ENCODE assay signal across 9 cellular contexts in genomic region chr10:17737021-17737965, GRCh38. TPM values are rescaled to one million over a fixed set of nuclear protein-coding genes. Genes with fewer than 3 reads are reported as not detected.
A peak's percentile ranks its signal among the peaks of the same experiment; 100 is the strongest.
DNase-seq lines count a peak whose midpoint lies in the region; ATAC-seq, FAIRE-seq and TF ChIP-seq lines count a peak whose summit lies in the region.
"Had no signal": no experiment of that assay in that cellular context is flagged by ENCODE, and none has a peak within 500 bp of the region (broad histone marks: within the 10 kb centered on the region; RNA-seq: fewer than 3 reads in every experiment).

No MANE protein-coding gene starts in this region.

- WGBS in A549 (ENCODE audit: missing lambda C conversion rate) = 45% methylated on average over 12 of the region's 12 CpGs

- peak; percentile 84 for TF ChIP-seq CTCF in A549 (IDR thresholded peaks at IDR 0.05)
- TF ChIP-seq CTCF in GM10266 (IDR thresholded peaks at IDR 0.05; ENCODE audit: control insufficient read depth, insufficient read depth, low read depth, missing control alignments) = peak; percentile 64
- peak; percentile 69 for TF ChIP-seq CTCF in mesothelial cell of epicardium (IDR thresholded peaks at IDR 0.05; ENCODE audit: unreplicated experiment)

- H3K9me3 ChIP-seq in A549 = no peaks in the 10 kb centered on the region

- H3K4me3 Mint-ChIP-seq in mesothelial cell of epicardium = no peak overlapping the region

- CTCF ChIA-PET in A549 (lab: Yijun Ruan, JAX) = interaction anchor here (0.7 to 3.5 kb wide), 24 partner anchors 10 to 496 kb away, joined by 3 to 18 read pairs (median 4); no protein-coding TSS in a partner anchor

- no peak overlapping the region for H3K4me3 ChIP-seq in A549

- no peak overlapping the region for H3K27ac ChIP-seq in A549

- no peaks in the 10 kb centered on the region for H3K4me1 Mint-ChIP-seq in mesothelial cell of epicardium

- ATAC-seq in A549 (peak; percentile 43 to 60; a peak in 3 of 6 replicates), HG03469 (IDR thresholded peaks at IDR 0.05; ENCODE audit: unreplicated experiment) (no peak)

- no peak overlapping the region for H3K27ac Mint-ChIP-seq in mesothelial cell of epicardium

- H3K36me3 Mint-ChIP-seq in mesothelial cell of epicardium = no peaks in the 10 kb centered on the region

- POLR2A ChIA-PET in A549 (lab: Yijun Ruan, JAX) = no interaction called here

- 0 out of 3 replicates have a peak, but pooled peaks cover 3% of the 10 kb centered on the region for H3K4me1 ChIP-seq in A549

- H3K27me3 Mint-ChIP-seq in mesothelial cell of epicardium (ENCODE audit: low read depth) = no peaks in the 10 kb centered on the region

- H3K9me3 Mint-ChIP-seq in mesothelial cell of epicardium = no peaks in the 10 kb centered on the region

- TF ChIP-seq RAD21 in A549 (conservative IDR thresholded peaks at IDR 0.05 in 1 of 2, IDR thresholded peaks at IDR 0.05 in 1 of 2) = peak; percentile 66 to 71

- TF ChIP-seq EP300 in A549 (IDR thresholded peaks at IDR 0.05) = no peak

- H3K4me2 ChIP-seq in A549 = no peak overlapping the region

- peak; percentile 92 for FAIRE-seq in A549 (lab: Jason Lieb, UNC)
- FAIRE-seq: colon had no signal

- no peak for TF ChIP-seq POLR2A in A549 (IDR thresholded peaks at IDR 0.05; ENCODE audit: low read length)

- peak; percentile 30 to 36 for DNase-seq in A549 (ENCODE audit: low read depth in 1 of 2, low spot score in 1 of 2)
- peak; percentile 45 for DNase-seq in GM10266 (ENCODE audit: extremely low spot score)
- peak; percentile 30 for DNase-seq in NCI-H748 treated with DMSO at 0.1 percent for 48 hours (lab: John Stamatoyannopoulos, UW)
- DNase-seq in dermis microvascular lymphatic vessel endothelial cell (ENCODE audit: low read depth in 2 of 2) = peak; percentile 55 to 58
- no peak for DNase-seq in mesothelial cell of epicardium (ENCODE audit: low spot score in 2 of 2, unreplicated experiment in 2 of 2)
- no peak for DNase-seq in DMS79 treated with DMSO at 0.1 percent for 48 hours (lab: John Stamatoyannopoulos, UW)
- DNase-seq in activated CD4-positive, CD25-positive, alpha-beta regulatory T cell treated with anti-CD3 and anti-CD28 coated beads, Interleukin-2, amount 50 U/mL, for 72 hours = no peak

TF ChIP-seq in A549, 52 proteins besides CTCF, POLR2A, EP300 and RAD21:
- no peak for TF ChIP-seq FOSB (CRISPR knock-in tag; IDR thresholded peaks at IDR 0.05)
- peak; percentile 75 for TF ChIP-seq SMC3 (IDR thresholded peaks at IDR 0.05)

RNA-seq across cellular contexts. Expression of gene TMEM236, which starts 14.7 kb away (rescaled TPM):
- polyA plus RNA-seq in A549 (2011; rRNA removed) (0.05 and 0.09 TPM in 2 replicates), A549 (2017; fragmentation: RNase III; extraction: RNeasy Plus Mini Kit Qiagen cat#74134 plus additional on column Dnase treatment) (0.06 to 0.14 TPM (median 0.08 TPM) in 3 replicates)
- polyA plus RNA-seq in A549 (2012; cell fraction: cytosol; rRNA removed) = 0.01 and 0.03 TPM in 2 replicates
- polyA plus RNA-seq in A549 (2012; cell fraction: nucleus; rRNA removed) = 0.02 and 0.04 TPM in 2 replicates
- 0.12 TPM in 1 of 2 replicates, not detected in the other for polyA minus RNA-seq in A549 (2011; rRNA and poly(A)+ RNA removed)
- total RNA-seq in dermis microvascular lymphatic vessel endothelial cell (0.38 and 0.64 TPM in 2 replicates), mesothelial cell of epicardium (0.04 TPM in 1 of 3 replicates, not detected in the others)

Comparison
In these comparisons a context has a peak if more than half of its experiments do, and no peak if none do; other contexts are left out.
1. DNase-seq: peak in A549 (2 of 2), GM10266 (single experiment), NCI-H748 treated with DMSO at 0.1 percent for 48 hours (single experiment) and dermis microvascular lymphatic vessel endothelial cell (2 of 2); none in mesothelial cell of epicardium (0 of 2), DMS79 treated with DMSO at 0.1 percent for 48 hours (single experiment) and activated CD4-positive, CD25-positive, alpha-beta regulatory T cell treated with anti-CD3 and anti-CD28 coated beads, Interleukin-2, amount 50 U/mL, for 72 hours (single experiment).
2. Peak in every context shown above with its lines, with median percentiles within 50 percentile points of each other: CTCF ChIP-seq.